In genomic region chr9:21210782-21211181, GRCh38 we compare ENCODE assay signal across 19 cellular contexts. TPM values are rescaled to one million over a fixed set of nuclear protein-coding genes. Genes with fewer than 3 reads are reported as not detected.
"Had no signal": no experiment of that assay in that cellular context is flagged by ENCODE, and none has a peak within 500 bp of the region (broad histone marks: within the 10 kb centered on the region; RNA-seq: fewer than 3 reads in every experiment).

No MANE protein-coding gene starts in this region.

RNA-seq across cellular contexts. Expression of gene IFNA10, which starts 3.8 kb away (rescaled TPM):
- total RNA-seq: activated naive CD4-positive, alpha-beta T cell treated with anti-CD3 and anti-CD28 coated beads for 36 hours; activated naive CD4-positive, alpha-beta T cell treated with anti-CD3 and anti-CD28 coated beads, Interleukin-2, amount 50 U/mL, for 72 hours; activated naive CD8-positive, alpha-beta T cell treated with anti-CD3 and anti-CD28 coated beads for 36 hours; activated naive CD8-positive, alpha-beta T cell treated with anti-CD3 and anti-CD28 coated beads, Interleukin-2, amount 10 ng/mL, durations not matched to agents 7 days and 5 days; activated T-cell treated with anti-CD3 and anti-CD28 coated beads, Interleukin-2, amount 50 U/mL, for 4 hours; activated T-cell treated with anti-CD3 and anti-CD28 coated beads, Interleukin-2, amount 50 U/mL, for 72 hours; activated T-helper 1 cell treated with anti-CD3 and anti-CD28 coated beads, Interleukin-12 subunit alpha, Interleukin-12 subunit beta, Interleukin-2, Interleukin-4 antibody, amounts not matched to agents 30 ng/mL and 10 ng/mL and 1 ng/mL, durations not matched to agents 14 hours and 24 hours and 36 hours; activated T-helper 17 cell treated with anti-CD3 and anti-CD28 coated beads, Interleukin-2, amount 50 U/mL, for 72 hours; activated T-helper 2 cell treated with anti-CD3 and anti-CD28 coated beads, Interferon-gamma antibody, Interleukin-2, Interleukin-4, amounts not matched to agents 10 μg/mL and 5 μg/mL and 100 μg/mL, durations not matched to agents 14 hours and 24 hours and 36 hours; adrenal gland; aorta; ascending aorta; astrocyte; body of pancreas; breast epithelium; bronchial epithelial cell; cardiac muscle cell; cardiac septum; cerebellum had no signal

RNA-seq across cellular contexts. Expression of gene IFNA16, which starts 6.3 kb away (rescaled TPM):
- total RNA-seq: activated naive CD4-positive, alpha-beta T cell treated with anti-CD3 and anti-CD28 coated beads for 36 hours; activated naive CD4-positive, alpha-beta T cell treated with anti-CD3 and anti-CD28 coated beads, Interleukin-2, amount 50 U/mL, for 72 hours; activated naive CD8-positive, alpha-beta T cell treated with anti-CD3 and anti-CD28 coated beads for 36 hours; activated naive CD8-positive, alpha-beta T cell treated with anti-CD3 and anti-CD28 coated beads, Interleukin-2, amount 10 ng/mL, durations not matched to agents 7 days and 5 days; activated T-cell treated with anti-CD3 and anti-CD28 coated beads, Interleukin-2, amount 50 U/mL, for 4 hours; activated T-cell treated with anti-CD3 and anti-CD28 coated beads, Interleukin-2, amount 50 U/mL, for 72 hours; activated T-helper 1 cell treated with anti-CD3 and anti-CD28 coated beads, Interleukin-12 subunit alpha, Interleukin-12 subunit beta, Interleukin-2, Interleukin-4 antibody, amounts not matched to agents 30 ng/mL and 10 ng/mL and 1 ng/mL, durations not matched to agents 14 hours and 24 hours and 36 hours; activated T-helper 17 cell treated with anti-CD3 and anti-CD28 coated beads, Interleukin-2, amount 50 U/mL, for 72 hours; activated T-helper 2 cell treated with anti-CD3 and anti-CD28 coated beads, Interferon-gamma antibody, Interleukin-2, Interleukin-4, amounts not matched to agents 10 μg/mL and 5 μg/mL and 100 μg/mL, durations not matched to agents 14 hours and 24 hours and 36 hours; adrenal gland; aorta; ascending aorta; astrocyte; body of pancreas; breast epithelium; bronchial epithelial cell; cardiac muscle cell; cardiac septum; cerebellum had no signal

RNA-seq across cellular contexts. Expression of gene IFNA7, which starts 8.8 kb away (rescaled TPM):
- total RNA-seq: activated naive CD4-positive, alpha-beta T cell treated with anti-CD3 and anti-CD28 coated beads for 36 hours; activated naive CD4-positive, alpha-beta T cell treated with anti-CD3 and anti-CD28 coated beads, Interleukin-2, amount 50 U/mL, for 72 hours; activated naive CD8-positive, alpha-beta T cell treated with anti-CD3 and anti-CD28 coated beads for 36 hours; activated naive CD8-positive, alpha-beta T cell treated with anti-CD3 and anti-CD28 coated beads, Interleukin-2, amount 10 ng/mL, durations not matched to agents 7 days and 5 days; activated T-cell treated with anti-CD3 and anti-CD28 coated beads, Interleukin-2, amount 50 U/mL, for 4 hours; activated T-cell treated with anti-CD3 and anti-CD28 coated beads, Interleukin-2, amount 50 U/mL, for 72 hours; activated T-helper 1 cell treated with anti-CD3 and anti-CD28 coated beads, Interleukin-12 subunit alpha, Interleukin-12 subunit beta, Interleukin-2, Interleukin-4 antibody, amounts not matched to agents 30 ng/mL and 10 ng/mL and 1 ng/mL, durations not matched to agents 14 hours and 24 hours and 36 hours; activated T-helper 17 cell treated with anti-CD3 and anti-CD28 coated beads, Interleukin-2, amount 50 U/mL, for 72 hours; activated T-helper 2 cell treated with anti-CD3 and anti-CD28 coated beads, Interferon-gamma antibody, Interleukin-2, Interleukin-4, amounts not matched to agents 10 μg/mL and 5 μg/mL and 100 μg/mL, durations not matched to agents 14 hours and 24 hours and 36 hours; adrenal gland; aorta; ascending aorta; astrocyte; body of pancreas; breast epithelium; bronchial epithelial cell; cardiac muscle cell; cardiac septum; cerebellum had no signal

RNA-seq across cellular contexts. Expression of gene IFNA17, which starts 17.2 kb away (rescaled TPM):
- total RNA-seq: activated naive CD4-positive, alpha-beta T cell treated with anti-CD3 and anti-CD28 coated beads for 36 hours; activated naive CD4-positive, alpha-beta T cell treated with anti-CD3 and anti-CD28 coated beads, Interleukin-2, amount 50 U/mL, for 72 hours; activated naive CD8-positive, alpha-beta T cell treated with anti-CD3 and anti-CD28 coated beads for 36 hours; activated naive CD8-positive, alpha-beta T cell treated with anti-CD3 and anti-CD28 coated beads, Interleukin-2, amount 10 ng/mL, durations not matched to agents 7 days and 5 days; activated T-cell treated with anti-CD3 and anti-CD28 coated beads, Interleukin-2, amount 50 U/mL, for 4 hours; activated T-cell treated with anti-CD3 and anti-CD28 coated beads, Interleukin-2, amount 50 U/mL, for 72 hours; activated T-helper 1 cell treated with anti-CD3 and anti-CD28 coated beads, Interleukin-12 subunit alpha, Interleukin-12 subunit beta, Interleukin-2, Interleukin-4 antibody, amounts not matched to agents 30 ng/mL and 10 ng/mL and 1 ng/mL, durations not matched to agents 14 hours and 24 hours and 36 hours; activated T-helper 17 cell treated with anti-CD3 and anti-CD28 coated beads, Interleukin-2, amount 50 U/mL, for 72 hours; activated T-helper 2 cell treated with anti-CD3 and anti-CD28 coated beads, Interferon-gamma antibody, Interleukin-2, Interleukin-4, amounts not matched to agents 10 μg/mL and 5 μg/mL and 100 μg/mL, durations not matched to agents 14 hours and 24 hours and 36 hours; adrenal gland; aorta; ascending aorta; astrocyte; body of pancreas; breast epithelium; bronchial epithelial cell; cardiac muscle cell; cardiac septum; cerebellum had no signal

RNA-seq across cellular contexts. Expression of gene IFNA4, which starts 23.4 kb away (rescaled TPM):
- total RNA-seq: activated naive CD4-positive, alpha-beta T cell treated with anti-CD3 and anti-CD28 coated beads for 36 hours; activated naive CD4-positive, alpha-beta T cell treated with anti-CD3 and anti-CD28 coated beads, Interleukin-2, amount 50 U/mL, for 72 hours; activated naive CD8-positive, alpha-beta T cell treated with anti-CD3 and anti-CD28 coated beads for 36 hours; activated naive CD8-positive, alpha-beta T cell treated with anti-CD3 and anti-CD28 coated beads, Interleukin-2, amount 10 ng/mL, durations not matched to agents 7 days and 5 days; activated T-cell treated with anti-CD3 and anti-CD28 coated beads, Interleukin-2, amount 50 U/mL, for 4 hours; activated T-cell treated with anti-CD3 and anti-CD28 coated beads, Interleukin-2, amount 50 U/mL, for 72 hours; activated T-helper 1 cell treated with anti-CD3 and anti-CD28 coated beads, Interleukin-12 subunit alpha, Interleukin-12 subunit beta, Interleukin-2, Interleukin-4 antibody, amounts not matched to agents 30 ng/mL and 10 ng/mL and 1 ng/mL, durations not matched to agents 14 hours and 24 hours and 36 hours; activated T-helper 17 cell treated with anti-CD3 and anti-CD28 coated beads, Interleukin-2, amount 50 U/mL, for 72 hours; activated T-helper 2 cell treated with anti-CD3 and anti-CD28 coated beads, Interferon-gamma antibody, Interleukin-2, Interleukin-4, amounts not matched to agents 10 μg/mL and 5 μg/mL and 100 μg/mL, durations not matched to agents 14 hours and 24 hours and 36 hours; adrenal gland; aorta; ascending aorta; astrocyte; body of pancreas; breast epithelium; bronchial epithelial cell; cardiac muscle cell; cardiac septum; cerebellum had no signal
